In genomic region chr4:130210871-130211270, GRCh38 we compare ENCODE assay signal across 15 cellular contexts.
DNase-seq lines count a peak whose midpoint lies in the region; ATAC-seq and TF ChIP-seq lines count a peak whose summit lies in the region.
"Had no signal": no experiment of that assay in that cellular context is flagged by ENCODE, and none has a peak within 500 bp of the region (broad histone marks: within the 10 kb centered on the region; RNA-seq: fewer than 3 reads in every experiment).

No MANE protein-coding gene starts in this region.

- no peak overlapping the region for H2BK15ac ChIP-seq in mesenchymal stem cell (ENCODE audit: low read depth, poor library complexity, severe bottlenecking)

- no peak overlapping the region for H3K4me2 ChIP-seq in mesenchymal stem cell (ENCODE audit: low read length, poor library complexity, severe bottlenecking)

- H3K36me3 ChIP-seq in mesenchymal stem cell (ENCODE audit: control insufficient read depth in 1 of 2, insufficient read depth in 2 of 2, low read depth in 1 of 2, low read length in 2 of 2), result no peaks in the 10 kb centered on the region
- no peaks in the 10 kb centered on the region for H3K36me3 ChIP-seq in right lobe of liver
- H3K36me3 ChIP-seq in gastrocnemius medialis, result no peaks in the 10 kb centered on the region

- peak; percentile 88 for DNase-seq in DMS153 (lab: John Stamatoyannopoulos, UW)
- peak; percentile 11 for DNase-seq in LHCN-M2 (ENCODE audit: low read depth)
- DNase-seq in astrocyte of the spinal cord (ENCODE audit: low read depth, low spot score), result peak; percentile 86
- peak; percentile 65 for DNase-seq in mesenchymal stem cell
- DNase-seq in right lobe of liver, result no peak
- DNase-seq in left lobe of liver (ENCODE audit: low spot score), result no peak
- no peak for DNase-seq in gastrocnemius medialis
- DNase-seq: CD4-positive, alpha-beta memory T cell; dorsolateral prefrontal cortex; KG1; NCI-H2029 treated with DMSO at 0.1 percent for 48 hours; RPMI8226; stimulated activated naive CD8-positive, alpha-beta T cell treated with anti-CD3 and anti-CD28 coated beads, Interleukin-15, amount 100 ng/mL, for 72 hours; T-helper 9 cell had no signal

- H2AFZ ChIP-seq in mesenchymal stem cell (ENCODE audit: low read depth, low read length), result no peak overlapping the region

- no peak overlapping the region for H4K91ac ChIP-seq in mesenchymal stem cell (ENCODE audit: low read length)

- H3K27ac ChIP-seq in mesenchymal stem cell (ENCODE audit: low read length, poor library complexity, severe bottlenecking) (no peak overlapping the region), right lobe of liver (no peak overlapping the region), gastrocnemius medialis (no peak overlapping the region)
- H3K27ac ChIP-seq: dorsolateral prefrontal cortex had no signal

- no peak overlapping the region for H3K14ac ChIP-seq in mesenchymal stem cell (ENCODE audit: low read length in 2 of 2)

- H3K23ac ChIP-seq in mesenchymal stem cell (ENCODE audit: low read length in 2 of 2), result no peak overlapping the region

- no peak overlapping the region for H3K4ac ChIP-seq in mesenchymal stem cell (ENCODE audit: low read depth in 1 of 2, low read length in 2 of 2)

- H3K4me3 ChIP-seq in astrocyte of the spinal cord (ENCODE audit: low read depth, low read length), result no peak overlapping the region
- peak overlapping the region in 1 of 2 experiments; percentile 23 for H3K4me3 ChIP-seq in mesenchymal stem cell (ENCODE audit: insufficient read depth in 1 of 2, low read depth in 1 of 2, low read length in 2 of 2)
- H3K4me3 ChIP-seq in right lobe of liver, result no peak overlapping the region
- H3K4me3 ChIP-seq in gastrocnemius medialis, result no peak overlapping the region
- H3K4me3 ChIP-seq: dorsolateral prefrontal cortex had no signal

- peak overlapping the region; percentile 65 for H3K9ac ChIP-seq in mesenchymal stem cell (ENCODE audit: low read length)

- no CpG with 5 or more reads among the region's 1 CpG for WGBS in mesenchymal stem cell
- WGBS in right lobe of liver (ENCODE audit: insufficient coverage, low coverage, low lambda C conversion rate, missing lambda C conversion rate), result 25% methylated on average over 1 of the region's 1 CpG

- no peak overlapping the region for H2AK5ac ChIP-seq in mesenchymal stem cell (ENCODE audit: low read length, severe bottlenecking)

- no peaks in the 10 kb centered on the region for H3K4me1 ChIP-seq in mesenchymal stem cell (ENCODE audit: control insufficient read depth, insufficient read depth, low read depth, low read length)
- H3K4me1 ChIP-seq in right lobe of liver, result no peaks in the 10 kb centered on the region
- H3K4me1 ChIP-seq in gastrocnemius medialis, result no peaks in the 10 kb centered on the region

- TF ChIP-seq CTCF in astrocyte of the spinal cord (IDR thresholded peaks at IDR 0.05; ENCODE audit: low read depth, low read length), result no peak
- TF ChIP-seq CTCF in right lobe of liver (IDR thresholded peaks at IDR 0.05), result no peak
- no peak for TF ChIP-seq CTCF in gastrocnemius medialis (IDR thresholded peaks at IDR 0.05 in 4 of 5, conservative IDR thresholded peaks at IDR 0.05 in 1 of 5)

- no peaks in the 10 kb centered on the region for H3K27me3 ChIP-seq in mesenchymal stem cell (ENCODE audit: control insufficient read depth in 1 of 2, insufficient read depth in 1 of 2, low read length in 2 of 2)
- H3K27me3 ChIP-seq in right lobe of liver, result no peaks in the 10 kb centered on the region
- no peaks in the 10 kb centered on the region for H3K27me3 ChIP-seq in gastrocnemius medialis
- H3K27me3 ChIP-seq: dorsolateral prefrontal cortex had no signal

- H4K8ac ChIP-seq in mesenchymal stem cell (ENCODE audit: low read length), result no peak overlapping the region

- H3K18ac ChIP-seq in mesenchymal stem cell (ENCODE audit: low read depth in 1 of 2, low read length in 2 of 2), result no peak overlapping the region

- no peaks in the 10 kb centered on the region for H3K79me1 ChIP-seq in mesenchymal stem cell (replicated peaks; ENCODE audit: low read length, poor library complexity, severe bottlenecking)

- no peak overlapping the region for H2BK12ac ChIP-seq in mesenchymal stem cell (ENCODE audit: low read length in 2 of 2)

- no peak overlapping the region for H2BK5ac ChIP-seq in mesenchymal stem cell (ENCODE audit: low read depth, low read length, poor library complexity, severe bottlenecking)

- no peak for ATAC-seq in right lobe of liver
- ATAC-seq in left lobe of liver, result no peak
- ATAC-seq in GM21526 (IDR thresholded peaks at IDR 0.05; ENCODE audit: low FRiP score, unreplicated experiment), result no peak
- no peak for ATAC-seq in gastrocnemius medialis
- ATAC-seq: stimulated activated naive CD8-positive, alpha-beta T cell treated with anti-CD3 and anti-CD28 coated beads, Interleukin-15, amount 100 ng/mL, for 72 hours had no signal

- no peak overlapping the region for H2BK120ac ChIP-seq in mesenchymal stem cell (ENCODE audit: low read depth, low read length)

- no peaks in the 10 kb centered on the region for H3K9me3 ChIP-seq in mesenchymal stem cell (ENCODE audit: control insufficient read depth, low read length)
- no peaks in the 10 kb centered on the region for H3K9me3 ChIP-seq in right lobe of liver
- no peaks in the 10 kb centered on the region for H3K9me3 ChIP-seq in gastrocnemius medialis

- TF ChIP-seq POLR2A in right lobe of liver (IDR thresholded peaks at IDR 0.05) (no peak), gastrocnemius medialis (IDR thresholded peaks at IDR 0.05) (no peak)

- in situ Hi-C loops in astrocyte of the spinal cord (cut with HindIII; ENCODE audit: low sequenced_read_pairs) (no loop called here), gastrocnemius medialis (cut with MboI; ENCODE audit: low sequenced_read_pairs in 4 of 4) (no loop called here)

- intact Hi-C loops in right lobe of liver (cut with DNase I), result no loop called here
- intact Hi-C loops in gastrocnemius medialis (cut with DNase I; ENCODE audit: low total_unique reads), result no loop called here

Comparison
In these comparisons a context has a peak if more than half of its experiments do, and no peak if none do; other contexts are left out.
1. DNase-seq: peak in DMS153 (single experiment), LHCN-M2 (single experiment), astrocyte of the spinal cord (single experiment) and mesenchymal stem cell (single experiment); none in right lobe of liver (0 of 3), left lobe of liver (single experiment) and gastrocnemius medialis (0 of 2).